ENCODE assay signal across 8 cellular contexts in genomic region chr16:78799429-78799828, GRCh38.
"Had no signal": no experiment of that assay in that cellular context is flagged by ENCODE, and none has a peak within 500 bp of the region (broad histone marks: within the 10 kb centered on the region; RNA-seq: fewer than 3 reads in every experiment).

No MANE protein-coding gene starts in this region.

- H3K4me3 ChIP-seq: GM12878 had no signal

- DNase-seq: GDM1, GF-D8 had no signal

- FAIRE-seq: G401.6, GM12878, GM12891, GM12892, GM18507, GM19239 had no signal

- ATAC-seq: GM12878 had no signal
